In genomic region chr5:135276151-135276550, GRCh38 we compare ENCODE assay signal across 29 cellular contexts.
"Had no signal": no experiment of that assay in that cellular context is flagged by ENCODE, and none has a peak within 500 bp of the region (broad histone marks: within the 10 kb centered on the region; RNA-seq: fewer than 3 reads in every experiment).

No MANE protein-coding gene starts in this region.

- H3K4me1 ChIP-seq: left lung, lower lobe of right lung, pancreas, prostate gland, tibial nerve, uterus had no signal

- H3K27ac ChIP-seq: left lung, lower lobe of right lung, pancreas, prostate gland, skin epidermis, tibial nerve, uterus had no signal

- H3K27ac Mint-ChIP-seq: immature natural killer cell; naive thymus-derived CD8-positive, alpha-beta T cell; stimulated activated naive CD8-positive, alpha-beta T cell treated with anti-CD3 and anti-CD28 coated beads, Interleukin-15, amount 100 ng/mL, for 72 hours; type B pancreatic cell had no signal

- H3K36me3 ChIP-seq: left lung, lower lobe of right lung, pancreas, prostate gland, tibial nerve, uterus had no signal

- H3K9me3 ChIP-seq: left lung, lower lobe of right lung, pancreas, prostate gland, uterus had no signal

- H3K4me1 Mint-ChIP-seq: immature natural killer cell; naive thymus-derived CD8-positive, alpha-beta T cell; neural crest cell; stimulated activated naive CD8-positive, alpha-beta T cell treated with anti-CD3 and anti-CD28 coated beads, Interleukin-15, amount 100 ng/mL, for 72 hours had no signal

- H3K4me3 Mint-ChIP-seq: immature natural killer cell; naive thymus-derived CD8-positive, alpha-beta T cell; nephron; neural crest cell; stimulated activated naive CD8-positive, alpha-beta T cell treated with anti-CD3 and anti-CD28 coated beads, Interleukin-15, amount 100 ng/mL, for 72 hours; type B pancreatic cell had no signal

- ATAC-seq: left colon; left lung; lower lobe of right lung; naive thymus-derived CD8-positive, alpha-beta T cell; pancreas; right cardiac atrium; sciatic nerve; stimulated activated naive CD8-positive, alpha-beta T cell treated with anti-CD3 and anti-CD28 coated beads, Interleukin-15, amount 100 ng/mL, for 72 hours had no signal

- H3K4me3 ChIP-seq: left lung, lower lobe of right lung, pancreas, prostate gland, skin epidermis, tibial nerve, uterus had no signal

- H3K9me3 Mint-ChIP-seq: neural crest cell, type B pancreatic cell had no signal

- H3K36me3 Mint-ChIP-seq: immature natural killer cell; naive thymus-derived CD8-positive, alpha-beta T cell; type B pancreatic cell had no signal

- DNase-seq: hypothalamus; immature natural killer cell; kidney; left colon; left lung; lower lobe of right lung; mammary epithelial cell; mesenchymal stem cell; naive thymus-derived CD8-positive, alpha-beta T cell; nucleus accumbens; pancreas; posterior cingulate gyrus; retina; right cardiac atrium; stimulated activated CD4-positive, alpha-beta T cell treated with anti-CD3 and anti-CD28 coated beads, Interleukin-12 subunit alpha, Interleukin-12 subunit beta, amount 100 ng/mL, for 4 hours; stimulated activated CD4-positive, alpha-beta T cell treated with anti-CD3 and anti-CD28 coated beads, Interleukin-15, amount 100 ng/mL, for 24 hours; stimulated activated CD4-positive, alpha-beta T cell treated with anti-CD3 and anti-CD28 coated beads, Interleukin-2, amount 100 ng/mL, for 24 hours; stimulated activated CD4-positive, alpha-beta T cell treated with anti-CD3 and anti-CD28 coated beads, Interleukin-4, amount 100 ng/mL, for 1 hour; stimulated activated naive CD4-positive, alpha-beta T cell; stimulated activated naive CD8-positive, alpha-beta T cell treated with anti-CD3 and anti-CD28 coated beads, Interleukin-15, amount 100 ng/mL, for 72 hours; substantia nigra; uterus had no signal

- H3K27me3 Mint-ChIP-seq: naive thymus-derived CD8-positive, alpha-beta T cell; stimulated activated naive CD8-positive, alpha-beta T cell treated with anti-CD3 and anti-CD28 coated beads, Interleukin-15, amount 100 ng/mL, for 72 hours had no signal

- H3K27me3 ChIP-seq: left lung, pancreas, tibial nerve, uterus had no signal
